8 cellular contexts compared by ENCODE assay signal in genomic region chr6:116847234-116847633, GRCh38.
DNase-seq lines count a peak whose midpoint lies in the region; ATAC-seq and TF ChIP-seq lines count a peak whose summit lies in the region.

No MANE protein-coding gene starts in this region.

- no peaks in the 10 kb centered on the region for H3K4me1 Mint-ChIP-seq in stimulated activated memory B cell treated with anti-CD40 and anti-IgM and Interleukin-4, amounts not matched to agents 10 μg/mL and 1 μg/mL and 100 μg/mL, for 72 hours

- no peak overlapping the region for H3K27ac Mint-ChIP-seq in stimulated activated memory B cell treated with anti-CD40 and anti-IgM and Interleukin-4, amounts not matched to agents 10 μg/mL and 1 μg/mL and 100 μg/mL, for 72 hours

- H3K27me3 Mint-ChIP-seq in stimulated activated memory B cell treated with anti-CD40 and anti-IgM and Interleukin-4, amounts not matched to agents 10 μg/mL and 1 μg/mL and 100 μg/mL, for 72 hours: peaks cover 10% of the 10 kb centered on the region

- in situ Hi-C loops in KBM-7 (cut with MboI; ENCODE audit: low pct_unique_long_range_greater_than_20kb, low sequenced_read_pairs): no loop called here

- H3K4me3 Mint-ChIP-seq in stimulated activated memory B cell treated with anti-CD40 and anti-IgM and Interleukin-4, amounts not matched to agents 10 μg/mL and 1 μg/mL and 100 μg/mL, for 72 hours: no peak overlapping the region

- no peaks in the 10 kb centered on the region for H3K9me3 Mint-ChIP-seq in stimulated activated memory B cell treated with anti-CD40 and anti-IgM and Interleukin-4, amounts not matched to agents 10 μg/mL and 1 μg/mL and 100 μg/mL, for 72 hours

- H3K36me3 Mint-ChIP-seq in stimulated activated memory B cell treated with anti-CD40 and anti-IgM and Interleukin-4, amounts not matched to agents 10 μg/mL and 1 μg/mL and 100 μg/mL, for 72 hours: no peaks in the 10 kb centered on the region

- DNase-seq in NCI-H2081 (lab: John Stamatoyannopoulos, UW) (peak; percentile 2 to 22), NCI-H2081 treated with DMSO at 0.1 percent for 48 hours (lab: John Stamatoyannopoulos, UW) (no peak), KBM-7 (peak; percentile 49), iPS-NIHi11 (ENCODE audit: low spot score) (peak; percentile 27)

- peak; percentile 87 for ATAC-seq in SK-N-SH treated with all-trans-retinoic acid at 6 μM for 48 hours
- ATAC-seq in stimulated activated memory B cell treated with anti-CD40 and anti-IgM and Interleukin-4, amounts not matched to agents 10 μg/mL and 1 μg/mL and 100 μg/mL, for 72 hours: no peak
- ATAC-seq in HG03095 (IDR thresholded peaks at IDR 0.05; ENCODE audit: unreplicated experiment): no peak
- ATAC-seq in GM18498 (IDR thresholded peaks at IDR 0.05; ENCODE audit: unreplicated experiment): no peak

TF ChIP-seq in SK-N-SH treated with all-trans-retinoic acid at 6 μM for 48 hours, 23 proteins besides CTCF, POLR2A, EP300 and RAD21:
- TF ChIP-seq, protein P1, sequence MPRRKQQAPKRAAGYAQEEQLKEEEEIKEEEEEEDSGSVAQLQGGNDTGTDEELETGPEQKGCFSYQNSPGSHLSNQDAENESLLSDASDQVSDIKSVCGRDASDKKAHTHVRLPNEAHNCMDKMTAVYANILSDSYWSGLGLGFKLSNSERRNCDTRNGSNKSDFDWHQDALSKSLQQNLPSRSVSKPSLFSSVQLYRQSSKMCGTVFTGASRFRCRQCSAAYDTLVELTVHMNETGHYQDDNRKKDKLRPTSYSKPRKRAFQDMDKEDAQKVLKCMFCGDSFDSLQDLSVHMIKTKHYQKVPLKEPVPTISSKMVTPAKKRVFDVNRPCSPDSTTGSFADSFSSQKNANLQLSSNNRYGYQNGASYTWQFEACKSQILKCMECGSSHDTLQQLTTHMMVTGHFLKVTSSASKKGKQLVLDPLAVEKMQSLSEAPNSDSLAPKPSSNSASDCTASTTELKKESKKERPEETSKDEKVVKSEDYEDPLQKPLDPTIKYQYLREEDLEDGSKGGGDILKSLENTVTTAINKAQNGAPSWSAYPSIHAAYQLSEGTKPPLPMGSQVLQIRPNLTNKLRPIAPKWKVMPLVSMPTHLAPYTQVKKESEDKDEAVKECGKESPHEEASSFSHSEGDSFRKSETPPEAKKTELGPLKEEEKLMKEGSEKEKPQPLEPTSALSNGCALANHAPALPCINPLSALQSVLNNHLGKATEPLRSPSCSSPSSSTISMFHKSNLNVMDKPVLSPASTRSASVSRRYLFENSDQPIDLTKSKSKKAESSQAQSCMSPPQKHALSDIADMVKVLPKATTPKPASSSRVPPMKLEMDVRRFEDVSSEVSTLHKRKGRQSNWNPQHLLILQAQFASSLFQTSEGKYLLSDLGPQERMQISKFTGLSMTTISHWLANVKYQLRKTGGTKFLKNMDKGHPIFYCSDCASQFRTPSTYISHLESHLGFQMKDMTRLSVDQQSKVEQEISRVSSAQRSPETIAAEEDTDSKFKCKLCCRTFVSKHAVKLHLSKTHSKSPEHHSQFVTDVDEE (CRISPR knock-in tag; IDR thresholded peaks at IDR 0.05): no peak
- TF ChIP-seq ZNF70 (CRISPR knock-in tag; IDR thresholded peaks at IDR 0.05) (no peak), BACH2 (CRISPR knock-in tag; IDR thresholded peaks at IDR 0.05; ENCODE audit: borderline replicate concordance) (no peak), PATZ1 (CRISPR knock-in tag; IDR thresholded peaks at IDR 0.05; ENCODE audit: borderline replicate concordance) (no peak), OSR1 (CRISPR knock-in tag; IDR thresholded peaks at IDR 0.05) (no peak), CSRNP3 (CRISPR knock-in tag; IDR thresholded peaks at IDR 0.05) (no peak), ISL1 (CRISPR knock-in tag; IDR thresholded peaks at IDR 0.05) (no peak), TCF4 (CRISPR knock-in tag; IDR thresholded peaks at IDR 0.05; ENCODE audit: borderline replicate concordance) (no peak), ZNF8 (CRISPR knock-in tag; IDR thresholded peaks at IDR 0.05) (no peak), GLIS3 (CRISPR knock-in tag; IDR thresholded peaks at IDR 0.05) (no peak), ZNF565 (CRISPR knock-in tag; conservative IDR thresholded peaks at IDR 0.05; ENCODE audit: low read depth) (no peak), RARB (CRISPR knock-in tag; IDR thresholded peaks at IDR 0.05) (no peak), ESRRG (CRISPR knock-in tag; IDR thresholded peaks at IDR 0.05) (no peak), SNAI2 (CRISPR knock-in tag; IDR thresholded peaks at IDR 0.05) (no peak), TOX (CRISPR knock-in tag; IDR thresholded peaks at IDR 0.05; ENCODE audit: borderline replicate concordance) (no peak), PPARA (CRISPR knock-in tag; IDR thresholded peaks at IDR 0.05; ENCODE audit: borderline replicate concordance) (no peak), CSDC2 (CRISPR knock-in tag; IDR thresholded peaks at IDR 0.05) (no peak)
